ENCODE assay signal across 9 cellular contexts in the genomic region with DNA sequence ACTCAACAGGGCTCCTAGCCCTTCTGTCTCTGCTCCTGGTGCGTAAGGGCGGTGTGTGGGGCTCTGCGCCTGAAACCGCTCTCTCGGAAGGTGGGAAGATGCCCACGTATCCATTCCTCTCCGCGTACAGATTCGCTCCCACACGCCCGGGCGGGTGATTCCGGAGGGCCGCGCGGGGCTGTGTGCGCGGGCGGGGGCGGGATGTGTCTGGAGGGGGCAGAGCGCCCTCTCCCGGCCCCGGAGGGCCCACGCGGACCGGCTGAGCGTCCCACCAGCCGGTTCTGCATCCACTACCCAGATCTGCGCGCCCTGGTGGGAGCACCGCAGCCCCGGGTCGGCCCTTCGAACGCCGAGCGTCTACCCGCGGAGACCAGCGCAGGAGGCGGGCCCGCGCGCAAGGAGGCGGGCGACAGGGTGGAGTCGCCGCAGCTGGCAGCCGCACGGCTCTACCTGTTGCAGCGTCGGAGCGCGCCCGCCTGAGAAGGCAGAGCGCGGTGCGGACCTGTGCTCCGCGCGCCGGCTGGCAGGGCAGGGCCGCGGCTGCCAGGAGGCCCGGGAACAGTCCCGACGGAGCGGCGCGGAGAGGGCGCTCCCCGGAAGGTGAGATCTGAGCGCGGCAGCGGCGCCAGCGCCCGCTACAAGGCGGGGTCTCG. TPM values are rescaled to one million over a fixed set of nuclear protein-coding genes. Genes with fewer than 3 reads are reported as not detected.
A peak's percentile ranks its signal among the peaks of the same experiment; 100 is the strongest.
DNase-seq lines count a peak whose midpoint lies in the region; FAIRE-seq and TF ChIP-seq lines count a peak whose summit lies in the region.
"Had no signal": no experiment of that assay in that cellular context is flagged by ENCODE, and none has a peak within 500 bp of the region (broad histone marks: within the 10 kb centered on the region; RNA-seq: fewer than 3 reads in every experiment).

No MANE protein-coding gene starts in this region.

- H4K5ac ChIP-seq in H9 (ENCODE audit: insufficient read length, low read depth, low read length): no peak overlapping the region

- peak overlapping the region; percentile 19 for H2AFZ ChIP-seq in H9 (ENCODE audit: low read length)

- DNase-seq in GM03348 (ENCODE audit: low spot score) (peak; percentile 79), H9 (peak; percentile 83), NB4 (ENCODE audit: low read depth) (peak; percentile 39), ecto neural progenitor cell (ENCODE audit: low spot score) (peak; percentile 85), lung microvascular endothelial cell (ENCODE audit: low read depth in 2 of 2) (peak; percentile 49 to 74), RCC 7860 (ENCODE audit: low spot score) (no peak)
- DNase-seq in activated CD4-positive, CD25-positive, alpha-beta regulatory T cell treated with anti-CD3 and anti-CD28 coated beads, Interleukin-2, amount 50 U/mL, for 72 hours: peak; percentile 48
- peak; percentile 13 to 41 (median 36) for DNase-seq in stimulated activated CD4-positive, alpha-beta T cell treated with anti-CD3 and anti-CD28 coated beads, TNF-alpha, amount 100 ng/mL, for 4 hours (ENCODE audit: low read depth in 3 of 3)

- H3K79me1 ChIP-seq in H9 (ENCODE audit: insufficient read depth, low read depth, low read length, poor library complexity, severe bottlenecking): no peaks in the 10 kb centered on the region

- peak; percentile 82 for TF ChIP-seq CTCF in H9 (conservative IDR thresholded peaks at IDR 0.05)
- peak; percentile 8 for TF ChIP-seq CTCF in NB4 (IDR thresholded peaks at IDR 0.05; ENCODE audit: low read depth, low read length)

- no peak overlapping the region for H3K4me3 ChIP-seq in NB4 (ENCODE audit: low read depth, low read length)

- peaks cover 2 to 5% of the 10 kb centered on the region in 2 experiments; a peak in 3 of 5 replicates for H3K9me3 Mint-ChIP-seq in H9

- peaks cover 3% of the 10 kb centered on the region; the same call in 1 of the 2 replicates for H3K4me1 ChIP-seq in H9 (ENCODE audit: insufficient read depth, low read length)

- WGBS in H9 (ENCODE audit: extremely low coverage, insufficient read length, low lambda C conversion rate): no CpG with 5 or more reads among the region's 80 CpGs

- peaks cover 25 to 40% of the 10 kb centered on the region in 2 experiments for H3K4me1 Mint-ChIP-seq in H9

- no peak overlapping the region for H4K91ac ChIP-seq in H9 (ENCODE audit: insufficient read length, low read depth, low read length)

- H3K27ac Mint-ChIP-seq in H9: no peak overlapping the region

- no peak overlapping the region for H4K8ac ChIP-seq in H9 (replicated peaks; ENCODE audit: insufficient read length, low read depth, low read length)

- H3K18ac ChIP-seq in H9 (ENCODE audit: insufficient read length, low read depth, low read length): no peak overlapping the region

- H2BK120ac ChIP-seq in H9 (ENCODE audit: low read depth, low read length, poor library complexity, severe bottlenecking): no peak overlapping the region

- peaks cover 25% of the 10 kb centered on the region for H3K23me2 ChIP-seq in H9 (ENCODE audit: insufficient read length, low read depth, low read length, poor library complexity, severe bottlenecking)

- H3T11ph ChIP-seq in H9 (ENCODE audit: low read length): no peak overlapping the region

- no peak overlapping the region for H3K4ac ChIP-seq in H9 (ENCODE audit: low read depth, low read length)

- H3K27me3 ChIP-seq in H9 (ENCODE audit: insufficient read depth, low read length): peaks cover 37% of the 10 kb centered on the region; the same call in 1 of the 2 replicates

- no peaks in the 10 kb centered on the region for H3K9me3 ChIP-seq in H9 (ENCODE audit: control insufficient read depth, low read depth, low read length)

- peak overlapping the region; percentile 72 to 92 for H3K4me3 Mint-ChIP-seq in H9

- no peak overlapping the region for H3K27ac ChIP-seq in H9 (ENCODE audit: insufficient read length, low read depth, low read length)

- H2BK12ac ChIP-seq in H9 (ENCODE audit: insufficient read length, low read depth, low read length): no peak overlapping the region

- H2BK20ac ChIP-seq in H9 (ENCODE audit: low read depth, low read length, poor library complexity, severe bottlenecking): no peak overlapping the region

- no peak overlapping the region for H3K23ac ChIP-seq in H9 (ENCODE audit: insufficient read length, low read depth, low read length)

- H3K4me2 ChIP-seq in H9 (ENCODE audit: insufficient read depth, insufficient read length, low read length): peak overlapping the region; percentile 78

- no peak overlapping the region; the same call in 1 of the 2 replicates for H2BK15ac ChIP-seq in H9 (ENCODE audit: low read depth, low read length)

- no peak overlapping the region for H3K14ac ChIP-seq in H9 (ENCODE audit: insufficient read depth, low read length)

- no peaks in the 10 kb centered on the region for H3K79me2 ChIP-seq in H9 (ENCODE audit: insufficient read depth, low read length)

- FAIRE-seq in RCC 7860 (lab: Jason Lieb, UNC): no peak
- FAIRE-seq: islet of Langerhans had no signal

- H3K56ac ChIP-seq in H9 (ENCODE audit: insufficient read length, low read depth, low read length): no peak overlapping the region

- H2BK5ac ChIP-seq in H9 (ENCODE audit: insufficient read length, low read length): no peak overlapping the region

- H2AK5ac ChIP-seq in H9 (ENCODE audit: insufficient read length, low read length): no peak overlapping the region

- peaks cover 84% of the 10 kb centered on the region for H3K27me3 Mint-ChIP-seq in H9 (ENCODE audit: low read depth)

- no peak for TF ChIP-seq POLR2A in NB4 (IDR thresholded peaks at IDR 0.05; ENCODE audit: extremely low read depth, insufficient read length)

- H3K36me3 Mint-ChIP-seq in H9 (ENCODE audit: insufficient read depth in 1 of 3, low read depth in 3 of 3): peaks cover 0 to 2% (median 0%) of the 10 kb centered on the region in 3 experiments; a peak in 2 of 7 replicates

- H3K9ac ChIP-seq in H9 (ENCODE audit: extremely low read depth, insufficient read length, low read length): peak overlapping the region; percentile 41

- no peaks in the 10 kb centered on the region for H4K20me1 ChIP-seq in H9 (ENCODE audit: control insufficient read depth, insufficient read depth, insufficient read length)

RNA-seq across cellular contexts. Expression of a gene that starts 1.4 kb away (rescaled TPM):
- total RNA-seq in H9 (2021): 0.35 and 0.39 TPM in 2 replicates
- not detected in 2 replicates for total RNA-seq in lung microvascular endothelial cell
